In genomic region chr20:16816192-16816591, GRCh38 we compare ENCODE assay signal across 18 cellular contexts.
DNase-seq lines count a peak whose midpoint lies in the region; ATAC-seq, FAIRE-seq and TF ChIP-seq lines count a peak whose summit lies in the region.
"Had no signal": no experiment of that assay in that cellular context is flagged by ENCODE, and none has a peak within 500 bp of the region (broad histone marks: within the 10 kb centered on the region; RNA-seq: fewer than 3 reads in every experiment).

No MANE protein-coding gene starts in this region.

- H3K23ac ChIP-seq in IMR-90 (ENCODE audit: low read depth, low read length), result no peak overlapping the region
- H3K23ac ChIP-seq in H1 (ENCODE audit: insufficient read length), result no peak overlapping the region

- CTCF ChIA-PET in HepG2 (lab: Yijun Ruan, JAX; ENCODE audit: low intra/inter-chr PET ratio, low total read pairs) (no interaction called here), IMR-90 (lab: Yijun Ruan, JAX) (no interaction called here), H1 (lab: Charles Lee; ENCODE audit: partially characterized antibody) (interaction anchor here (0.8 to 2.6 kb wide), 14 partner anchors 10 to 615 kb away, joined by 3 to 29 read pairs (median 4); no protein-coding TSS in a partner anchor)

- TF ChIP-seq POLR2A in HepG2 (IDR thresholded peaks at IDR 0.05; ENCODE audit: insufficient read depth in 1 of 2, low read depth in 2 of 2, low read length in 2 of 2) (no peak), right lobe of liver (IDR thresholded peaks at IDR 0.05) (no peak), IMR-90 (IDR thresholded peaks at IDR 0.05; ENCODE audit: low read depth, low read length) (no peak), H1 (IDR thresholded peaks at IDR 0.05; ENCODE audit: control extremely low read depth in 1 of 2, low read depth in 2 of 2, low read length in 2 of 2) (no peak)

- DNase-seq in HepG2 (ENCODE audit: low spot score), result no peak
- no peak for DNase-seq in right lobe of liver
- DNase-seq in IMR-90, result no peak
- DNase-seq in H1 (ENCODE audit: low read depth in 1 of 2, low spot score in 2 of 2), result peak; percentile 10 to 54
- no peak for DNase-seq in stimulated activated effector memory CD8-positive, alpha-beta T cell treated with anti-CD3 and anti-CD28 coated beads, Interleukin-12 subunit alpha, Interleukin-12 subunit beta, amount 100 ng/mL, for 72 hours (ENCODE audit: low spot score in 2 of 2)
- DNase-seq in SIG-M5 (lab: John Stamatoyannopoulos, UW), result no peak
- DNase-seq in NCI-H526 (lab: John Stamatoyannopoulos, UW), result no peak
- DNase-seq: 8988T; Calu3; CD8-positive, alpha-beta T cell; DMS53; DND-41; EL; HCEC 1CT had no signal

- H2BK15ac ChIP-seq in IMR-90 (ENCODE audit: low read depth, low read length) (no peak overlapping the region), H1 (ENCODE audit: low read length) (no peak overlapping the region)

- TF ChIP-seq CTCF in HepG2 (CRISPR knock-in tag; IDR thresholded peaks at IDR 0.05), result no peak
- no peak for TF ChIP-seq CTCF in right lobe of liver (IDR thresholded peaks at IDR 0.05)
- TF ChIP-seq CTCF in IMR-90 (conservative IDR thresholded peaks at IDR 0.05; ENCODE audit: low read depth, low read length), result no peak
- TF ChIP-seq CTCF in H1 (IDR thresholded peaks at IDR 0.05; ENCODE audit: control extremely low read depth in 1 of 3, insufficient read depth in 1 of 3, low read depth in 1 of 3, low read length in 3 of 3), result peak; percentile 14 to 48 (median 32); a peak in 3 of 4 replicates

- H4K8ac ChIP-seq in IMR-90 (ENCODE audit: low read depth in 2 of 2, low read length in 2 of 2), result no peak overlapping the region
- peak overlapping the region; percentile 11; the same call in 1 of the 2 replicates for H4K8ac ChIP-seq in H1 (ENCODE audit: extremely low read depth, insufficient read depth, low read length)

- no peak overlapping the region for H2BK20ac ChIP-seq in IMR-90 (ENCODE audit: low read depth, low read length)
- H2BK20ac ChIP-seq in H1 (ENCODE audit: low read length), result no peak overlapping the region

- H2BK5ac ChIP-seq in IMR-90 (ENCODE audit: low read depth, low read length, poor library complexity, severe bottlenecking), result no peak overlapping the region
- H2BK5ac ChIP-seq in H1 (ENCODE audit: low read depth, low read length), result 0 out of 2 replicates have a peak overlapping the region, but pooled peaks have one; percentile 16

- FAIRE-seq in HepG2 (lab: Jason Lieb, UNC), result no peak
- FAIRE-seq in H1 (lab: Jason Lieb, UNC), result no peak
- FAIRE-seq: GM12878, HTR-8/SVneo had no signal

- no TSS peak for BruUV-seq in HepG2 (replicated peaks; lab: Mats Ljungman, UMichigan)
- no TSS peak for BruUV-seq in IMR-90 (replicated peaks; lab: Mats Ljungman, UMichigan)

- H3K79me1 ChIP-seq in IMR-90 (ENCODE audit: low read depth in 1 of 2, low read length in 2 of 2) (no peaks in the 10 kb centered on the region), H1 (ENCODE audit: low read depth, low read length) (no peaks in the 10 kb centered on the region)

- no peaks in the 10 kb centered on the region for H3K9me1 ChIP-seq in IMR-90 (ENCODE audit: insufficient read depth, low read length)

- H3K4me3 ChIP-seq in HepG2 (replicated peaks in 1 of 3; ENCODE audit: insufficient read depth in 1 of 3, low read depth in 2 of 3, low read length in 3 of 3) (no peak overlapping the region), right lobe of liver (no peak overlapping the region), IMR-90 (ENCODE audit: insufficient read depth, low read depth, low read length) (no peak overlapping the region), H1 (ENCODE audit: extremely low read depth in 1 of 4, insufficient read depth in 2 of 4, low read depth in 3 of 4, low read length in 4 of 4) (no peak overlapping the region)
- H3K4me3 ChIP-seq: BLaER1 treated with 17β-estradiol and CSF1 and Interleukin-3, amounts not matched to agents 10 nM and 100 nM; GM12878 had no signal

- H2AK9ac ChIP-seq in IMR-90 (replicated peaks; ENCODE audit: low read depth, low read length, poor library complexity), result no peak overlapping the region

- H2AK5ac ChIP-seq in IMR-90 (ENCODE audit: low read depth, low read length) (no peak overlapping the region), H1 (ENCODE audit: low read depth, low read length) (no peak overlapping the region)

- ATAC-seq in HepG2 (peak; percentile 70), right lobe of liver (no peak), IMR-90 (ENCODE audit: low read depth) (no peak), HG02588 (IDR thresholded peaks at IDR 0.05; ENCODE audit: unreplicated experiment) (no peak)
- peak; percentile 21 for ATAC-seq in stimulated activated effector memory CD8-positive, alpha-beta T cell treated with anti-CD3 and anti-CD28 coated beads, Interleukin-12 subunit alpha, Interleukin-12 subunit beta, amount 100 ng/mL, for 72 hours
- ATAC-seq: CD8-positive, alpha-beta T cell; GM12878 had no signal

- H4K20me1 ChIP-seq in HepG2 (ENCODE audit: insufficient read depth, low read length) (no peaks in the 10 kb centered on the region), IMR-90 (ENCODE audit: insufficient read depth, low read length) (no peaks in the 10 kb centered on the region), H1 (replicated peaks in 1 of 2; ENCODE audit: control insufficient read depth in 1 of 2, insufficient read depth in 2 of 2, low read length in 2 of 2) (no peaks in the 10 kb centered on the region)
- H4K20me1 ChIP-seq: BLaER1 treated with 17β-estradiol and CSF1 and Interleukin-3, amounts not matched to agents 10 nM and 100 nM had no signal

- H3K36me3 Mint-ChIP-seq in stimulated activated effector memory CD8-positive, alpha-beta T cell treated with anti-CD3 and anti-CD28 coated beads, Interleukin-12 subunit alpha, Interleukin-12 subunit beta, amount 100 ng/mL, for 72 hours, result no peaks in the 10 kb centered on the region
- H3K36me3 Mint-ChIP-seq: CD8-positive, alpha-beta T cell had no signal

- no peak overlapping the region for H3K18ac ChIP-seq in IMR-90 (ENCODE audit: low read depth, low read length)
- no peak overlapping the region for H3K18ac ChIP-seq in H1 (ENCODE audit: extremely low read depth, low read length)

- no peak overlapping the region for H3K4ac ChIP-seq in IMR-90 (ENCODE audit: low read depth, low read length)
- no peak overlapping the region for H3K4ac ChIP-seq in H1 (replicated peaks; ENCODE audit: insufficient read length, low read depth, low read length)

- H3K56ac ChIP-seq in IMR-90 (ENCODE audit: extremely low read depth, insufficient read depth, low read length), result no peak overlapping the region
- H3K56ac ChIP-seq in H1 (replicated peaks; ENCODE audit: insufficient read length, low read depth, low read length), result no peak overlapping the region

- no peak overlapping the region for H3K14ac ChIP-seq in IMR-90 (replicated peaks; ENCODE audit: low read depth, low read length)
- H3K14ac ChIP-seq in H1 (ENCODE audit: insufficient read length), result no peak overlapping the region

- H3K36me3 ChIP-seq in HepG2 (replicated peaks in 1 of 2; ENCODE audit: control insufficient read depth in 1 of 2, insufficient read depth in 2 of 2, low read length in 2 of 2) (no peaks in the 10 kb centered on the region), right lobe of liver (no peaks in the 10 kb centered on the region), IMR-90 (ENCODE audit: control insufficient read depth, insufficient read depth, low read length) (no peaks in the 10 kb centered on the region), H1 (ENCODE audit: control insufficient read depth in 2 of 4, insufficient read depth in 4 of 4, low read length in 3 of 4) (no peaks in the 10 kb centered on the region)
- H3K36me3 ChIP-seq: BLaER1 treated with 17β-estradiol and CSF1 and Interleukin-3, amounts not matched to agents 10 nM and 100 nM had no signal

- no peaks in the 10 kb centered on the region for H3K4me1 ChIP-seq in HepG2 (ENCODE audit: insufficient read depth, low read length)
- peaks cover 0 to 6% (median 0%) of the 10 kb centered on the region in 4 donors for H3K4me1 ChIP-seq in right lobe of liver
- no peaks in the 10 kb centered on the region for H3K4me1 ChIP-seq in IMR-90 (ENCODE audit: control insufficient read depth, insufficient read depth, low read length)
- peaks cover 0 to 8% (median 2%) of the 10 kb centered on the region in 4 experiments; a peak in 2 of 7 replicates for H3K4me1 ChIP-seq in H1 (replicated peaks in 1 of 4; ENCODE audit: control insufficient read depth in 3 of 4, insufficient read depth in 4 of 4, low read length in 3 of 4)

- H3K27ac Mint-ChIP-seq in stimulated activated effector memory CD8-positive, alpha-beta T cell treated with anti-CD3 and anti-CD28 coated beads, Interleukin-12 subunit alpha, Interleukin-12 subunit beta, amount 100 ng/mL, for 72 hours, result no peak overlapping the region
- H3K27ac Mint-ChIP-seq: CD8-positive, alpha-beta T cell had no signal

- H2BK12ac ChIP-seq in H1 (ENCODE audit: low read depth, low read length), result no peak overlapping the region

- in situ Hi-C loops in HepG2 (cut with HindIII; ENCODE audit: extremely low pct_ligation_motif_present, low pct_unique_long_range_greater_than_20kb) (no loop called here), IMR-90 (cut with MboI; ENCODE audit: low sequenced_read_pairs) (loop anchor here (25.0 kb wide), 1 partner anchor 421 kb away; the partner anchor contains the start of gene PCSK2)

- dilution Hi-C loops in IMR-90 (cut with HindIII; ENCODE audit: low sequenced_read_pairs, unreplicated experiment), result no loop called here

- POLR2A ChIA-PET in HepG2 (lab: Yijun Ruan, JAX) (no interaction called here), IMR-90 (lab: Charles Lee; ENCODE audit: unreplicated experiment) (no interaction called here), H1 (lab: Charles Lee; ENCODE audit: partially characterized antibody) (interaction anchor here (0.7 kb wide), 1 partner anchor 570 kb away, joined by 3 read pairs; no protein-coding TSS in a partner anchor)

- H3K4me1 Mint-ChIP-seq in stimulated activated effector memory CD8-positive, alpha-beta T cell treated with anti-CD3 and anti-CD28 coated beads, Interleukin-12 subunit alpha, Interleukin-12 subunit beta, amount 100 ng/mL, for 72 hours, result no peaks in the 10 kb centered on the region

- 0% methylated on average over 2 of the region's 3 CpGs for WGBS in HepG2 (ENCODE audit: low lambda C conversion rate)
- WGBS in right lobe of liver (ENCODE audit: insufficient coverage, low coverage, low lambda C conversion rate, missing lambda C conversion rate), result 38% methylated on average over 1 of the region's 3 CpGs
- WGBS in IMR-90 (ENCODE audit: extremely low coverage in 2 of 2, insufficient read length in 1 of 2), 2 experiments, result no CpG with 5 or more reads among the region's 3 CpGs
- 54% methylated on average over 3 of the region's 3 CpGs; no CpG with 5 or more reads in 1 of the 2 experiments for WGBS in H1 (ENCODE audit: extremely low coverage in 1 of 2, insufficient coverage in 1 of 2, insufficient read length in 1 of 2, insufficient replicate concordance in 2 of 2, low coverage in 1 of 2, low lambda C conversion rate in 2 of 2, missing lambda C conversion rate in 1 of 2), 2 experiments

- H3K9ac ChIP-seq in HepG2 (ENCODE audit: insufficient read depth, low read depth, low read length), result no peak overlapping the region
- no peak overlapping the region for H3K9ac ChIP-seq in IMR-90 (ENCODE audit: low read depth, low read length)
- no peak overlapping the region for H3K9ac ChIP-seq in H1 (replicated peaks in 1 of 4; ENCODE audit: extremely low read depth in 1 of 4, low read depth in 3 of 4, low read length in 3 of 4)
- H3K9ac ChIP-seq: BLaER1 treated with 17β-estradiol and CSF1 and Interleukin-3, amounts not matched to agents 10 nM and 100 nM had no signal

- TF ChIP-seq EP300 in HepG2 (IDR thresholded peaks at IDR 0.05; ENCODE audit: low read depth in 2 of 2, low read length in 2 of 2) (no peak), HepG2 (CRISPR knock-in tag; IDR thresholded peaks at IDR 0.05; ENCODE audit: borderline replicate concordance) (no peak), H1 (IDR thresholded peaks at IDR 0.05; ENCODE audit: borderline replicate concordance in 1 of 2, low read depth in 2 of 2, low read length in 2 of 2) (no peak)

- H3K27ac ChIP-seq in HepG2 (ENCODE audit: extremely low read length, insufficient read depth, low read length) (no peak overlapping the region), right lobe of liver (no peak overlapping the region), IMR-90 (ENCODE audit: insufficient read depth, low read length) (no peak overlapping the region), H1 (ENCODE audit: low read depth, low read length) (no peak overlapping the region)
- H3K27ac ChIP-seq: BLaER1 treated with 17β-estradiol and CSF1 and Interleukin-3, amounts not matched to agents 10 nM and 100 nM had no signal

- H2AFZ ChIP-seq in HepG2 (ENCODE audit: low read length) (no peak overlapping the region), IMR-90 (replicated peaks; ENCODE audit: low read length, poor library complexity) (peak overlapping the region; percentile 24), H1 (ENCODE audit: low read length) (peak overlapping the region; percentile 27; the same call in 1 of the 2 replicates)

- no peak overlapping the region for H3K4me3 Mint-ChIP-seq in stimulated activated effector memory CD8-positive, alpha-beta T cell treated with anti-CD3 and anti-CD28 coated beads, Interleukin-12 subunit alpha, Interleukin-12 subunit beta, amount 100 ng/mL, for 72 hours
- H3K4me3 Mint-ChIP-seq: CD8-positive, alpha-beta T cell had no signal

- H3K9me3 Mint-ChIP-seq in stimulated activated effector memory CD8-positive, alpha-beta T cell treated with anti-CD3 and anti-CD28 coated beads, Interleukin-12 subunit alpha, Interleukin-12 subunit beta, amount 100 ng/mL, for 72 hours, result no peaks in the 10 kb centered on the region
- H3K9me3 Mint-ChIP-seq: CD8-positive, alpha-beta T cell had no signal

- H2BK120ac ChIP-seq in IMR-90 (ENCODE audit: low read depth, low read length), result no peak overlapping the region
- no peak overlapping the region for H2BK120ac ChIP-seq in H1 (replicated peaks; ENCODE audit: low read depth, low read length)

- no peaks in the 10 kb centered on the region for H3K79me2 ChIP-seq in HepG2 (ENCODE audit: insufficient read depth, low read length)
- no peaks in the 10 kb centered on the region for H3K79me2 ChIP-seq in H1 (ENCODE audit: control insufficient read depth in 1 of 2, insufficient read depth in 2 of 2, low read length in 2 of 2)

- H4K91ac ChIP-seq in IMR-90 (ENCODE audit: insufficient read depth, low read depth, low read length), result no peak overlapping the region
- no peak overlapping the region for H4K91ac ChIP-seq in H1 (replicated peaks; ENCODE audit: insufficient read length, low read length)

- H4K5ac ChIP-seq in IMR-90 (ENCODE audit: low read depth, low read length) (no peak overlapping the region), H1 (ENCODE audit: insufficient read length, low read depth, low read length) (no peak overlapping the region)

- H3K4me2 ChIP-seq in HepG2 (ENCODE audit: low read depth, low read length), result no peak overlapping the region
- H3K4me2 ChIP-seq in IMR-90 (ENCODE audit: low read depth, low read length), result no peak overlapping the region
- H3K4me2 ChIP-seq in H1 (ENCODE audit: insufficient read depth in 1 of 2, low read depth in 2 of 2, low read length in 2 of 2), result no peak overlapping the region

- intact Hi-C loops in HepG2 (cut with micrococcal nuclease; ENCODE audit: unreplicated experiment), result no loop called here
- intact Hi-C loops in right lobe of liver (cut with DNase I), result no loop called here
- intact Hi-C loops in IMR-90 (cut with micrococcal nuclease), result no loop called here

- H3K27me3 ChIP-seq in HepG2 (ENCODE audit: control insufficient read depth in 1 of 2, insufficient read depth in 2 of 2, low read length in 2 of 2), result no peaks in the 10 kb centered on the region
- no peaks in the 10 kb centered on the region for H3K27me3 ChIP-seq in right lobe of liver
- peaks cover 11% of the 10 kb centered on the region for H3K27me3 ChIP-seq in IMR-90 (ENCODE audit: control insufficient read depth, insufficient read depth, low read length)
- no peaks in the 10 kb centered on the region for H3K27me3 ChIP-seq in H1 (replicated peaks in 1 of 4; ENCODE audit: control insufficient read depth in 3 of 4, extremely low read depth in 1 of 4, insufficient read depth in 3 of 4, low read length in 3 of 4)

- TF ChIP-seq RAD21 in HepG2 (CRISPR knock-in tag; IDR thresholded peaks at IDR 0.05), result no peak
- no peak for TF ChIP-seq RAD21 in IMR-90 (IDR thresholded peaks at IDR 0.05; ENCODE audit: low read length)
- peak; percentile 34 to 50; a peak in 3 of 4 replicates for TF ChIP-seq RAD21 in H1 (IDR thresholded peaks at IDR 0.05 in 1 of 2, conservative IDR thresholded peaks at IDR 0.05 in 1 of 2; ENCODE audit: low read depth in 2 of 2, low read length in 2 of 2)

- no peaks in the 10 kb centered on the region for H3K23me2 ChIP-seq in H1 (ENCODE audit: low read depth, low read length)

- H3K9me3 ChIP-seq in HepG2 (ENCODE audit: low read length) (no peaks in the 10 kb centered on the region), right lobe of liver (no peaks in the 10 kb centered on the region), IMR-90 (ENCODE audit: control insufficient read depth, insufficient read depth, low read length) (no peaks in the 10 kb centered on the region), H1 (ENCODE audit: insufficient read depth in 2 of 2, low read depth in 1 of 2, low read length in 1 of 2) (no peaks in the 10 kb centered on the region)
- H3K9me3 ChIP-seq: BLaER1 treated with 17β-estradiol and CSF1 and Interleukin-3, amounts not matched to agents 10 nM and 100 nM had no signal

Comparison
In these comparisons a context has a peak if more than half of its experiments do, and no peak if none do; other contexts are left out.
1. ATAC-seq: peak in HepG2 (single experiment) and stimulated activated effector memory CD8-positive, alpha-beta T cell treated with anti-CD3 and anti-CD28 coated beads, Interleukin-12 subunit alpha, Interleukin-12 subunit beta, amount 100 ng/mL, for 72 hours (single experiment); none in right lobe of liver (0 of 4), IMR-90 (single experiment) and HG02588 (single experiment).
2. DNase-seq: peak in H1 (2 of 2); none in HepG2 (single experiment), right lobe of liver (0 of 3), IMR-90 (single experiment), stimulated activated effector memory CD8-positive, alpha-beta T cell treated with anti-CD3 and anti-CD28 coated beads, Interleukin-12 subunit alpha, Interleukin-12 subunit beta, amount 100 ng/mL, for 72 hours (0 of 2), SIG-M5 (single experiment) and NCI-H526 (0 of 2).
3. CTCF ChIP-seq: peak in H1 (3 of 3); none in HepG2 (single experiment), right lobe of liver (0 of 4) and IMR-90 (single experiment).
4. Of the 41 proteins assayed by ChIP-seq in both HepG2 and H1: peak only in HepG2: none; only in H1: CTCF and RAD21; in both: none; in neither: 39.